11 cellular contexts compared by ENCODE assay signal in genomic region chr22:31891366-31892079, GRCh38.
DNase-seq lines count a peak whose midpoint lies in the region; ATAC-seq lines count a peak whose summit lies in the region.
"Had no signal": no experiment of that assay in that cellular context is flagged by ENCODE, and none has a peak within 500 bp of the region (broad histone marks: within the 10 kb centered on the region; RNA-seq: fewer than 3 reads in every experiment).

No MANE protein-coding gene starts in this region.

- H3K4me1 Mint-ChIP-seq in stimulated activated memory B cell treated with anti-CD40 and anti-IgM and Interleukin-4, amounts not matched to agents 10 μg/mL and 1 μg/mL and 100 μg/mL, for 72 hours = no peaks in the 10 kb centered on the region
- H3K4me1 Mint-ChIP-seq: naive B cell had no signal

- no peak overlapping the region for H3K4me3 Mint-ChIP-seq in stimulated activated memory B cell treated with anti-CD40 and anti-IgM and Interleukin-4, amounts not matched to agents 10 μg/mL and 1 μg/mL and 100 μg/mL, for 72 hours
- H3K4me3 Mint-ChIP-seq: naive B cell had no signal

- no peaks in the 10 kb centered on the region for H3K27me3 Mint-ChIP-seq in stimulated activated memory B cell treated with anti-CD40 and anti-IgM and Interleukin-4, amounts not matched to agents 10 μg/mL and 1 μg/mL and 100 μg/mL, for 72 hours
- H3K27me3 Mint-ChIP-seq: naive B cell had no signal

- no peaks in the 10 kb centered on the region for H3K9me3 Mint-ChIP-seq in stimulated activated memory B cell treated with anti-CD40 and anti-IgM and Interleukin-4, amounts not matched to agents 10 μg/mL and 1 μg/mL and 100 μg/mL, for 72 hours
- H3K9me3 Mint-ChIP-seq: naive B cell had no signal

- DNase-seq in NCI-H510A treated with DMSO at 0.1 percent for 48 hours (lab: John Stamatoyannopoulos, UW) (peak; percentile 1), NCI-H510A (lab: John Stamatoyannopoulos, UW) (no peak), SHP77 (lab: John Stamatoyannopoulos, UW) (peak; percentile 41 to 66), fibroblast of gingiva (ENCODE audit: low read depth) (peak; percentile 21), GOT3 (lab: John Stamatoyannopoulos, UW) (no peak)
- DNase-seq in stimulated activated CD4-positive, alpha-beta T cell treated with anti-CD3 and anti-CD28 coated beads, Interleukin-15, amount 100 ng/mL, for 24 hours = no peak
- DNase-seq: activated CD8-positive, alpha-beta memory T cell treated with anti-CD3 and anti-CD28 coated beads, Interleukin-2, amount 50 U/mL, for 4 hours; naive B cell had no signal

- no peak for ATAC-seq in stimulated activated memory B cell treated with anti-CD40 and anti-IgM and Interleukin-4, amounts not matched to agents 10 μg/mL and 1 μg/mL and 100 μg/mL, for 72 hours
- ATAC-seq in HG02970 (IDR thresholded peaks at IDR 0.05; ENCODE audit: low FRiP score, unreplicated experiment) = no peak
- ATAC-seq: A549 had no signal

- H3K27ac Mint-ChIP-seq in stimulated activated memory B cell treated with anti-CD40 and anti-IgM and Interleukin-4, amounts not matched to agents 10 μg/mL and 1 μg/mL and 100 μg/mL, for 72 hours = peak overlapping the region; percentile 61

- H3K36me3 Mint-ChIP-seq in stimulated activated memory B cell treated with anti-CD40 and anti-IgM and Interleukin-4, amounts not matched to agents 10 μg/mL and 1 μg/mL and 100 μg/mL, for 72 hours = peaks cover 33% of the 10 kb centered on the region

Comparison
In these comparisons a context has a peak if more than half of its experiments do, and no peak if none do; other contexts are left out.
1. DNase-seq: peak in NCI-H510A treated with DMSO at 0.1 percent for 48 hours (single experiment), SHP77 (2 of 2) and fibroblast of gingiva (single experiment); none in NCI-H510A (single experiment), GOT3 (single experiment) and stimulated activated CD4-positive, alpha-beta T cell treated with anti-CD3 and anti-CD28 coated beads, Interleukin-15, amount 100 ng/mL, for 24 hours (single experiment).